16 cellular contexts compared by ENCODE assay signal in genomic region chr15:78291052-78291451, GRCh38. TPM values are rescaled to one million over a fixed set of nuclear protein-coding genes. Genes with fewer than 3 reads are reported as not detected.
DNase-seq lines count a peak whose midpoint lies in the region; ATAC-seq and TF ChIP-seq lines count a peak whose summit lies in the region.
"Had no signal": no experiment of that assay in that cellular context is flagged by ENCODE, and none has a peak within 500 bp of the region (broad histone marks: within the 10 kb centered on the region; RNA-seq: fewer than 3 reads in every experiment).

No MANE protein-coding gene starts in this region.

- in situ Hi-C loops in mammary epithelial cell (cut with MboI; ENCODE audit: low sequenced_read_pairs in 2 of 2): no loop called here

- peaks cover 43 to 67% of the 10 kb centered on the region in 2 donors for H3K36me3 Mint-ChIP-seq in stimulated activated naive B cell treated with anti-CD40 and anti-IgM and Interleukin-4, amounts not matched to agents 10 μg/mL and 1 μg/mL and 100 μg/mL, for 72 hours

- dilution Hi-C loops in mammary epithelial cell (cut with HindIII; ENCODE audit: low sequenced_read_pairs): no loop called here

- no peaks in the 10 kb centered on the region for H3K27me3 ChIP-seq in breast epithelium
- no peaks in the 10 kb centered on the region for H3K27me3 ChIP-seq in mammary epithelial cell (ENCODE audit: insufficient read depth, low read length)
- H3K27me3 ChIP-seq: BLaER1 had no signal

- H3K9ac ChIP-seq in mammary epithelial cell (ENCODE audit: insufficient read depth, low read length): no peak overlapping the region
- H3K9ac ChIP-seq: BLaER1 had no signal

- H2AFZ ChIP-seq in mammary epithelial cell (ENCODE audit: low read depth, low read length): no peak overlapping the region

- intact Hi-C loops in breast epithelium (cut with DNase I; ENCODE audit: low total_unique reads) (no loop called here), mammary epithelial cell (cut with micrococcal nuclease) (no loop called here)

- no peaks in the 10 kb centered on the region for H4K20me1 ChIP-seq in mammary epithelial cell (ENCODE audit: insufficient read depth, low read length)

- H3K4me3 Mint-ChIP-seq in stimulated activated naive B cell treated with anti-CD40 and anti-IgM and Interleukin-4, amounts not matched to agents 10 μg/mL and 1 μg/mL and 100 μg/mL, for 72 hours: no peak overlapping the region
- H3K4me3 Mint-ChIP-seq: CD8-positive, alpha-beta T cell; H9 had no signal

- H3K9me3 ChIP-seq in breast epithelium (no peaks in the 10 kb centered on the region), mammary epithelial cell (replicated peaks; ENCODE audit: insufficient read depth, low read length) (no peaks in the 10 kb centered on the region)
- H3K9me3 ChIP-seq: BLaER1 had no signal

- WGBS in mammary epithelial cell (ENCODE audit: low coverage, missing lambda C conversion rate): 29% methylated on average over 2 of the region's 2 CpGs

- CTCF ChIA-PET in mammary epithelial cell (lab: Charles Lee; ENCODE audit: low non-redundant PET): no interaction called here

- H3K9me3 Mint-ChIP-seq in stimulated activated naive B cell treated with anti-CD40 and anti-IgM and Interleukin-4, amounts not matched to agents 10 μg/mL and 1 μg/mL and 100 μg/mL, for 72 hours: no peaks in the 10 kb centered on the region
- H3K9me3 Mint-ChIP-seq: CD8-positive, alpha-beta T cell; H9 had no signal

- TF ChIP-seq CTCF in breast epithelium (IDR thresholded peaks at IDR 0.05): no peak
- TF ChIP-seq CTCF in mammary epithelial cell (conservative IDR thresholded peaks at IDR 0.05 in 1 of 2, IDR thresholded peaks at IDR 0.05 in 1 of 2; ENCODE audit: extremely low read depth in 1 of 2, insufficient read depth in 1 of 2, low read depth in 1 of 2, low read length in 2 of 2): no peak

- BruUV-seq in mammary epithelial cell (replicated peaks; lab: Mats Ljungman, UMichigan): no TSS peak

- H3K27ac Mint-ChIP-seq in stimulated activated naive B cell treated with anti-CD40 and anti-IgM and Interleukin-4, amounts not matched to agents 10 μg/mL and 1 μg/mL and 100 μg/mL, for 72 hours: peak overlapping the region; percentile 4
- H3K27ac Mint-ChIP-seq: CD8-positive, alpha-beta T cell; H9 had no signal

- H3K4me1 ChIP-seq in breast epithelium (no peaks in the 10 kb centered on the region), mammary epithelial cell (ENCODE audit: insufficient read depth, low read length) (no peaks in the 10 kb centered on the region)
- H3K4me1 ChIP-seq: BLaER1 had no signal

- no peak overlapping the region for H3K4me2 ChIP-seq in mammary epithelial cell (ENCODE audit: insufficient read depth, low read depth, low read length)
- H3K4me2 ChIP-seq: BLaER1 had no signal

- DNase-seq in breast epithelium (ENCODE audit: low spot score in 2 of 2) (no peak), mammary epithelial cell (no peak), left lobe of liver (ENCODE audit: low spot score) (no peak), caudate nucleus (lab: John Stamatoyannopoulos, UW) (no peak)
- DNase-seq in stimulated activated naive B cell treated with anti-CD40 and anti-IgM and Interleukin-4, amounts not matched to agents 10 μg/mL and 1 μg/mL and 100 μg/mL, for 72 hours: no peak
- DNase-seq: 8988T; CD8-positive, alpha-beta T cell; DMS79 treated with DMSO at 0.1 percent for 48 hours; GF-D8; H9 had no signal

- H3K36me3 ChIP-seq in breast epithelium: no peaks in the 10 kb centered on the region
- H3K36me3 ChIP-seq in mammary epithelial cell (ENCODE audit: insufficient read depth, low read length): peaks cover 14% of the 10 kb centered on the region

- peaks cover 0 to 4% of the 10 kb centered on the region in 2 donors for H3K4me1 Mint-ChIP-seq in stimulated activated naive B cell treated with anti-CD40 and anti-IgM and Interleukin-4, amounts not matched to agents 10 μg/mL and 1 μg/mL and 100 μg/mL, for 72 hours
- H3K4me1 Mint-ChIP-seq: H9 had no signal

- no peak for TF ChIP-seq POLR2A in breast epithelium (IDR thresholded peaks at IDR 0.05)

- no peak overlapping the region for H3K4me3 ChIP-seq in breast epithelium
- no peak overlapping the region for H3K4me3 ChIP-seq in mammary epithelial cell (replicated peaks in 1 of 3; ENCODE audit: insufficient read depth in 1 of 3, low read depth in 2 of 3, low read length in 3 of 3)
- H3K4me3 ChIP-seq: BLaER1 had no signal

- H3K79me2 ChIP-seq in mammary epithelial cell (ENCODE audit: insufficient read depth, low read length): peaks cover 5% of the 10 kb centered on the region

- ATAC-seq in left lobe of liver: peak; percentile 13
- no peak for ATAC-seq in stimulated activated naive B cell treated with anti-CD40 and anti-IgM and Interleukin-4, amounts not matched to agents 10 μg/mL and 1 μg/mL and 100 μg/mL, for 72 hours (replicated peaks)
- ATAC-seq in HG02884 (IDR thresholded peaks at IDR 0.05; ENCODE audit: unreplicated experiment): no peak
- no peak for ATAC-seq in HG02763 (IDR thresholded peaks at IDR 0.05; ENCODE audit: unreplicated experiment)
- ATAC-seq: CD8-positive, alpha-beta T cell had no signal

- peak overlapping the region; percentile 16 to 20 for H3K27ac ChIP-seq in breast epithelium
- H3K27ac ChIP-seq in mammary epithelial cell (ENCODE audit: insufficient read depth, low read depth, low read length): no peak overlapping the region
- no peak overlapping the region for H3K27ac ChIP-seq in caudate nucleus (ENCODE audit: low read depth, low read length)
- H3K27ac ChIP-seq: BLaER1 had no signal

- no peaks in the 10 kb centered on the region for H3K27me3 Mint-ChIP-seq in stimulated activated naive B cell treated with anti-CD40 and anti-IgM and Interleukin-4, amounts not matched to agents 10 μg/mL and 1 μg/mL and 100 μg/mL, for 72 hours

RNA-seq across cellular contexts. Expression of gene SKIC8, which starts 8.4 kb away (rescaled TPM):
- total RNA-seq in breast epithelium (10 to 100 TPM; 63.5 to 98.8 (median 96.0) TPM), mammary epithelial cell (10 to 100 TPM; 41.3 to 62.2 TPM), left lobe of liver (22.1 TPM)
- 91.9 TPM for polyA plus RNA-seq in mammary epithelial cell
- 88.6 TPM for polyA minus RNA-seq in mammary epithelial cell

RNA-seq across cellular contexts. Expression of gene DNAJA4, which starts 26.7 kb away (rescaled TPM):
- total RNA-seq in breast epithelium (10 to 100 TPM; 16.0 to 28.1 (median 22.6) TPM), mammary epithelial cell (1 to 10 TPM in 1 of 2 donors, not detected in 1; 8.2 TPM), left lobe of liver (0.86 TPM)
- 0.18 TPM for polyA plus RNA-seq in mammary epithelial cell
- not detected for polyA minus RNA-seq in mammary epithelial cell

RNA-seq across cellular contexts. Expression of gene CRABP1, which starts 49.1 kb away (rescaled TPM):
- total RNA-seq in breast epithelium (10 to 100 TPM in 2 of 3 donors, not detected in 1; 11.5 to 14.5 TPM), mammary epithelial cell (not detected), left lobe of liver (0.40 TPM)
- not detected for polyA plus RNA-seq in mammary epithelial cell
- polyA minus RNA-seq in mammary epithelial cell: not detected
- total RNA-seq: Calu3; CD8-positive, alpha-beta T cell; HT-29 had no signal
- polyA plus RNA-seq: AG04450 had no signal

RNA-seq across cellular contexts. Expression of gene ACSBG1, which starts 56.7 kb away (rescaled TPM):
- 1 to 10 TPM in 2 of 3 donors, not detected in 1; 1.9 to 2.0 TPM for total RNA-seq in breast epithelium
- total RNA-seq in mammary epithelial cell: under 1 TPM in 1 of 2 donors, not detected in 1; under 0.01 TPM
- polyA plus RNA-seq in mammary epithelial cell: not detected
- polyA minus RNA-seq in mammary epithelial cell: not detected
- total RNA-seq in left lobe of liver: not detected
- polyA plus RNA-seq: AG04450 had no signal

Comparison
In these comparisons a context has a peak if more than half of its experiments do, and no peak if none do; other contexts are left out.
1. H3K27ac ChIP-seq: peak in breast epithelium (2 of 2); none in mammary epithelial cell (single experiment) and caudate nucleus (single experiment).